Comparison of ENCODE assay signal across 23 cellular contexts in genomic region chr7:37367010-37367409, GRCh38.
A peak's percentile ranks its signal among the peaks of the same experiment; 100 is the strongest.
DNase-seq lines count a peak whose midpoint lies in the region; ATAC-seq and TF ChIP-seq lines count a peak whose summit lies in the region.
"Had no signal": no experiment of that assay in that cellular context is flagged by ENCODE, and none has a peak within 500 bp of the region (broad histone marks: within the 10 kb centered on the region; RNA-seq: fewer than 3 reads in every experiment).

No MANE protein-coding gene starts in this region.

- H3K36me3 ChIP-seq in parathyroid adenoma (ENCODE audit: control insufficient read depth, insufficient read depth, low read length): no peaks in the 10 kb centered on the region
- H3K36me3 ChIP-seq: BLaER1 treated with 17β-estradiol and CSF1 and Interleukin-3, amounts not matched to agents 10 nM and 100 nM; SJSA1 had no signal

- peak overlapping the region; percentile 39 for H2AFZ ChIP-seq in parathyroid adenoma

- ATAC-seq in stimulated activated naive CD8-positive, alpha-beta T cell treated with anti-CD3 and anti-CD28 coated beads, Interleukin-15, Interleukin-2, amounts not matched to agents 100 U/mL and 50 U/mL, for 24 hours: no peak
- ATAC-seq in left lobe of liver: peak; percentile 70
- ATAC-seq: A549, GM12878, HCT116 had no signal

- no peaks in the 10 kb centered on the region for H3K9me3 ChIP-seq in parathyroid adenoma (ENCODE audit: control insufficient read depth, low read length)
- H3K9me3 ChIP-seq: A549; BLaER1 treated with 17β-estradiol and CSF1 and Interleukin-3, amounts not matched to agents 10 nM and 100 nM; Caco-2; SJSA1 had no signal

- H3K4me2 ChIP-seq in parathyroid adenoma (ENCODE audit: low read length): no peak overlapping the region
- H3K4me2 ChIP-seq: A549; BLaER1 treated with 17β-estradiol and CSF1 and Interleukin-3, amounts not matched to agents 10 nM and 100 nM had no signal

- no peak for DNase-seq in stimulated activated naive CD8-positive, alpha-beta T cell treated with anti-CD3 and anti-CD28 coated beads, Interleukin-15, Interleukin-2, amounts not matched to agents 100 U/mL and 50 U/mL, for 24 hours
- DNase-seq in left lobe of liver (ENCODE audit: low spot score) (no peak), cerebellum (ENCODE audit: low spot score) (no peak), NCI-H82 treated with DMSO at 0.1 percent for 48 hours (lab: John Stamatoyannopoulos, UW; ENCODE audit: unreplicated experiment) (no peak)
- DNase-seq in stimulated activated CD4-positive, alpha-beta T cell treated with anti-CD3 and anti-CD28 coated beads, Interleukin-2, amount 100 ng/mL, for 24 hours: no peak
- DNase-seq: AML-193; Caco-2; CD4-positive, alpha-beta memory T cell; IMR-90; KG1; MM.1S; NCI-H2029 treated with DMSO at 0.1 percent for 48 hours; NCI-H2227 treated with DMSO at 0.1 percent for 48 hours; NCI-H526 treated with DMSO at 0.1 percent for 48 hours; Right ventricle myocardium superior; RPMI8226 had no signal

- peaks cover 91% of the 10 kb centered on the region for H3K4me1 Mint-ChIP-seq in stimulated activated naive CD8-positive, alpha-beta T cell treated with anti-CD3 and anti-CD28 coated beads, Interleukin-15, Interleukin-2, amounts not matched to agents 100 ng/mL and 50 ng/mL, for 24 hours (ENCODE audit: low read depth)

- peaks cover 10% of the 10 kb centered on the region for H3K36me3 Mint-ChIP-seq in stimulated activated naive CD8-positive, alpha-beta T cell treated with anti-CD3 and anti-CD28 coated beads, Interleukin-15, Interleukin-2, amounts not matched to agents 100 ng/mL and 50 ng/mL, for 24 hours (ENCODE audit: low read depth)

- no peak overlapping the region for H3K9ac ChIP-seq in parathyroid adenoma
- H3K9ac ChIP-seq: BLaER1 treated with 17β-estradiol and CSF1 and Interleukin-3, amounts not matched to agents 10 nM and 100 nM had no signal

- H3K27me3 Mint-ChIP-seq in stimulated activated naive CD8-positive, alpha-beta T cell treated with anti-CD3 and anti-CD28 coated beads, Interleukin-15, Interleukin-2, amounts not matched to agents 100 ng/mL and 50 ng/mL, for 24 hours: no peaks in the 10 kb centered on the region
- H3K27me3 Mint-ChIP-seq: CD4-positive, alpha-beta memory T cell had no signal

- no peak for TF ChIP-seq CTCF in parathyroid adenoma (IDR thresholded peaks at IDR 0.05)

- no peak overlapping the region for H3K4me3 Mint-ChIP-seq in stimulated activated naive CD8-positive, alpha-beta T cell treated with anti-CD3 and anti-CD28 coated beads, Interleukin-15, Interleukin-2, amounts not matched to agents 100 ng/mL and 50 ng/mL, for 24 hours

- no peaks in the 10 kb centered on the region for H3K27me3 ChIP-seq in parathyroid adenoma (ENCODE audit: control insufficient read depth, insufficient read depth, low read length)
- H3K27me3 ChIP-seq: BLaER1 treated with 17β-estradiol and CSF1 and Interleukin-3, amounts not matched to agents 10 nM and 100 nM; SJSA1 had no signal

- H3K27ac Mint-ChIP-seq in stimulated activated naive CD8-positive, alpha-beta T cell treated with anti-CD3 and anti-CD28 coated beads, Interleukin-15, Interleukin-2, amounts not matched to agents 100 ng/mL and 50 ng/mL, for 24 hours: peak overlapping the region; percentile 6

- peak overlapping the region; percentile 70 for H3K27ac ChIP-seq in parathyroid adenoma
- H3K27ac ChIP-seq: A549; BLaER1 treated with 17β-estradiol and CSF1 and Interleukin-3, amounts not matched to agents 10 nM and 100 nM; SJSA1 had no signal

- H3K79me2 ChIP-seq in parathyroid adenoma: no peaks in the 10 kb centered on the region

- peaks cover 10% of the 10 kb centered on the region for H3K4me1 ChIP-seq in parathyroid adenoma
- H3K4me1 ChIP-seq: BLaER1 treated with 17β-estradiol and CSF1 and Interleukin-3, amounts not matched to agents 10 nM and 100 nM; SJSA1 had no signal

- no peak overlapping the region for H3K4me3 ChIP-seq in parathyroid adenoma (ENCODE audit: low read depth, low read length)
- H3K4me3 ChIP-seq: A549; BLaER1 treated with 17β-estradiol and CSF1 and Interleukin-3, amounts not matched to agents 10 nM and 100 nM; GM12878; SJSA1 had no signal

- H3K9me3 Mint-ChIP-seq in stimulated activated naive CD8-positive, alpha-beta T cell treated with anti-CD3 and anti-CD28 coated beads, Interleukin-15, Interleukin-2, amounts not matched to agents 100 ng/mL and 50 ng/mL, for 24 hours: peaks cover 6% of the 10 kb centered on the region
- H3K9me3 Mint-ChIP-seq: CD4-positive, alpha-beta memory T cell had no signal
